In genomic region chr3:51711352-51712019, GRCh38 we compare ENCODE assay signal across 26 cellular contexts. TPM values are rescaled to one million over a fixed set of nuclear protein-coding genes. Genes with fewer than 3 reads are reported as not detected.
DNase-seq lines count a peak whose midpoint lies in the region; ATAC-seq and TF ChIP-seq lines count a peak whose summit lies in the region.
"Had no signal": no experiment of that assay in that cellular context is flagged by ENCODE, and none has a peak within 500 bp of the region (broad histone marks: within the 10 kb centered on the region; RNA-seq: fewer than 3 reads in every experiment).

No MANE protein-coding gene starts in this region.

- no peak overlapping the region for H3K4me3 ChIP-seq in MM.1S (ENCODE audit: low read length)
- H3K4me3 ChIP-seq: ascending aorta, gastrocnemius medialis, Peyer's patch, thyroid gland had no signal

- DNase-seq in 8988T (peak; percentile 17), AG20443 (ENCODE audit: low spot score) (peak; percentile 7), memory B cell (ENCODE audit: low spot score in 2 of 2) (no peak), MM.1S (no peak)
- peak; percentile 13 for DNase-seq in activated CD4-positive, alpha-beta memory T cell treated with anti-CD3 and anti-CD28 coated beads, Interleukin-2, amount 10 ng/mL, durations not matched to agents 7 days and 5 days
- DNase-seq: activated gamma-delta T cell treated with Interleukin-2 at 50 U/mL for 16 hours; DND-41; effector CD4-positive, alpha-beta T cell; HCEC 1CT; mesendoderm; NCI-H2029 treated with DMSO at 0.1 percent for 48 hours; NCI-H446; NK-92 treated with Interleukin-12 subunit alpha and Interleukin-12 subunit beta, amount 100 ng/mL, for 24 hours; stimulated activated naive CD4-positive, alpha-beta T cell; thyroid gland had no signal

- H3K27ac Mint-ChIP-seq in activated CD4-positive, alpha-beta memory T cell treated with anti-CD3 and anti-CD28 coated beads, Interleukin-2, amount 10 ng/mL, durations not matched to agents 7 days and 5 days, result no peak overlapping the region
- H3K27ac Mint-ChIP-seq in memory B cell, result peak overlapping the region; percentile 5
- H3K27ac Mint-ChIP-seq: B cell had no signal

- H3K4me1 Mint-ChIP-seq in activated CD4-positive, alpha-beta memory T cell treated with anti-CD3 and anti-CD28 coated beads, Interleukin-2, amount 10 ng/mL, durations not matched to agents 7 days and 5 days, result peaks cover 6% of the 10 kb centered on the region
- H3K4me1 Mint-ChIP-seq in memory B cell, result peaks cover 2% of the 10 kb centered on the region

- H3K4me3 Mint-ChIP-seq in activated CD4-positive, alpha-beta memory T cell treated with anti-CD3 and anti-CD28 coated beads, Interleukin-2, amount 10 ng/mL, durations not matched to agents 7 days and 5 days, result no peak overlapping the region
- H3K4me3 Mint-ChIP-seq in memory B cell, result no peak overlapping the region
- H3K4me3 Mint-ChIP-seq: B cell; naive thymus-derived CD4-positive, alpha-beta T cell had no signal

- H3F3A ChIP-seq in MM.1S (ENCODE audit: insufficient read depth, low read length), result no peaks in the 10 kb centered on the region

- CTCF ChIA-PET in activated CD4-positive, alpha-beta memory T cell treated with anti-CD3 and anti-CD28 coated beads, Interleukin-2, amount 10 ng/mL, durations not matched to agents 7 days and 5 days (lab: Charles Lee), result interaction anchor here (1.3 kb wide), 1 partner anchor 8 kb away, joined by 3 read pairs; no protein-coding TSS in a partner anchor

- no peaks in the 10 kb centered on the region for H3K27me3 ChIP-seq in MM.1S (replicated peaks; ENCODE audit: insufficient read depth, low read length)
- H3K27me3 ChIP-seq: ascending aorta, gastrocnemius medialis, Peyer's patch, thyroid gland had no signal

- no peaks in the 10 kb centered on the region for H3K9me3 Mint-ChIP-seq in activated CD4-positive, alpha-beta memory T cell treated with anti-CD3 and anti-CD28 coated beads, Interleukin-2, amount 10 ng/mL, durations not matched to agents 7 days and 5 days
- H3K9me3 Mint-ChIP-seq in memory B cell, result no peaks in the 10 kb centered on the region
- H3K9me3 Mint-ChIP-seq: naive thymus-derived CD4-positive, alpha-beta T cell had no signal

- POLR2A ChIA-PET in activated CD4-positive, alpha-beta memory T cell treated with anti-CD3 and anti-CD28 coated beads, Interleukin-2, amount 10 ng/mL, durations not matched to agents 7 days and 5 days (lab: Charles Lee), result no interaction called here

- H3K9ac ChIP-seq in MM.1S (ENCODE audit: low read length), result no peak overlapping the region
- H3K9ac ChIP-seq: KMS-11, parathyroid adenoma had no signal

- no peaks in the 10 kb centered on the region for H3K79me2 ChIP-seq in MM.1S (ENCODE audit: low read length)
- H3K79me2 ChIP-seq: parathyroid adenoma had no signal

- ATAC-seq in memory B cell (ENCODE audit: low read depth) (no peak), GM21447 (IDR thresholded peaks at IDR 0.05; ENCODE audit: unreplicated experiment) (no peak), GM18519 (IDR thresholded peaks at IDR 0.05; ENCODE audit: low FRiP score, unreplicated experiment) (no peak)
- ATAC-seq: esophagus mucosa; gastrocnemius medialis; naive thymus-derived CD4-positive, alpha-beta T cell had no signal

- no peak overlapping the region for H3K4me2 ChIP-seq in MM.1S (ENCODE audit: low read depth, low read length)
- H3K4me2 ChIP-seq: KMS-11 had no signal

- no peaks in the 10 kb centered on the region for H3K4me1 ChIP-seq in MM.1S (ENCODE audit: low read length)
- H3K4me1 ChIP-seq: ascending aorta, gastrocnemius medialis had no signal

- H3K27me3 Mint-ChIP-seq in activated CD4-positive, alpha-beta memory T cell treated with anti-CD3 and anti-CD28 coated beads, Interleukin-2, amount 10 ng/mL, durations not matched to agents 7 days and 5 days, result no peaks in the 10 kb centered on the region
- H3K27me3 Mint-ChIP-seq in memory B cell, result peaks cover 2% of the 10 kb centered on the region

- H3K36me3 ChIP-seq in MM.1S (replicated peaks; ENCODE audit: insufficient read depth, low read length), result no peaks in the 10 kb centered on the region
- H3K36me3 ChIP-seq: ascending aorta, gastrocnemius medialis, Peyer's patch, thyroid gland had no signal

- H4K20me1 ChIP-seq in MM.1S (ENCODE audit: insufficient read depth, low read length), result no peaks in the 10 kb centered on the region

- H3K9me2 ChIP-seq in MM.1S (replicated peaks; ENCODE audit: insufficient read depth, low read length), result no peaks in the 10 kb centered on the region

- H2AFZ ChIP-seq in MM.1S (ENCODE audit: low read length), result no peak overlapping the region
- H2AFZ ChIP-seq: parathyroid adenoma had no signal

- TF ChIP-seq CTCF in MM.1S (IDR thresholded peaks at IDR 0.05; ENCODE audit: low read length), result no peak

- H3K9me3 ChIP-seq in MM.1S (replicated peaks; ENCODE audit: insufficient read depth, low read length), result no peaks in the 10 kb centered on the region
- H3K9me3 ChIP-seq: ascending aorta, gastrocnemius medialis, Peyer's patch, thyroid gland had no signal

- no peak overlapping the region for H3K27ac ChIP-seq in MM.1S (ENCODE audit: low read length)
- H3K27ac ChIP-seq: ascending aorta, gastrocnemius medialis, KMS-11, parathyroid adenoma, Peyer's patch, thyroid gland had no signal

- H3K36me3 Mint-ChIP-seq in activated CD4-positive, alpha-beta memory T cell treated with anti-CD3 and anti-CD28 coated beads, Interleukin-2, amount 10 ng/mL, durations not matched to agents 7 days and 5 days (ENCODE audit: low read depth), result peaks cover 4% of the 10 kb centered on the region
- H3K36me3 Mint-ChIP-seq in memory B cell, result peaks cover 4% of the 10 kb centered on the region

RNA-seq across cellular contexts. Expression of gene GRM2, which starts 4.6 kb away (rescaled TPM):
- 1 to 10 TPM; 1.7 to 2.4 TPM for total RNA-seq in activated CD4-positive, alpha-beta memory T cell treated with anti-CD3 and anti-CD28 coated beads, Interleukin-2, amount 10 ng/mL, durations not matched to agents 7 days and 5 days
- total RNA-seq: ascending aorta, SK-MEL-5 had no signal

RNA-seq across cellular contexts. Expression of gene TEX264, which starts 40.4 kb away (rescaled TPM):
- total RNA-seq in activated CD4-positive, alpha-beta memory T cell treated with anti-CD3 and anti-CD28 coated beads, Interleukin-2, amount 10 ng/mL, durations not matched to agents 7 days and 5 days, result 100 to 1,000 TPM; 103 to 108 TPM

Comparison
In these comparisons a context has a peak if more than half of its experiments do, and no peak if none do; other contexts are left out.
1. DNase-seq: peak in 8988T (single experiment), AG20443 (single experiment) and activated CD4-positive, alpha-beta memory T cell treated with anti-CD3 and anti-CD28 coated beads, Interleukin-2, amount 10 ng/mL, durations not matched to agents 7 days and 5 days (single experiment); none in memory B cell (0 of 2) and MM.1S (single experiment).